Comparison of ENCODE assay signal across 21 cellular contexts in the genomic region with DNA sequence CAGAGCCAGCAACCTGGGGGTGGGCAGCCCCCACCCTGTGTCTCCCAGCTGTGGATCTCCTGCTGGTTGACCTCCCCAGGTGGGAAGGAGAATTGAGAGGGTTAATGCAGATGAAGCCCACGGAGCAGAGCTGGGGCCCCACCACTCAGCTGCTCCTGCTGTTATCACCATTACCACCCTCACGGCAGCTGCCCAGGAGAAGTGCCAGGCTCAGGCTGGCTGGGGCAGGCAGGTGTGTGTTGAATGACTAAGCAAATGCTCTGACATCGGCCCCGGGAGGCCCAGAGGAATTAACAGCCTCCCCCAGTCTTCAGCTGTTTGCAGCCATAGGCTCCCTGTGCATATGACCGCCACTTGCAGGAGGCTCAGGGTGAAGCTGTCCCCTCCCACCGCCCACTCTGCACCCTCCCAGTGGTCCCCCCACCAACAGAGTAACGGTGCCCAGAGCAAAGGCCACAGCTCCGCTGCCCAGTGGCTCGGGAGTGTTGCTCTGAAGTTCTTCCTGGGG.
DNase-seq lines count a peak whose midpoint lies in the region; ATAC-seq and TF ChIP-seq lines count a peak whose summit lies in the region.
"Had no signal": no experiment of that assay in that cellular context is flagged by ENCODE, and none has a peak within 500 bp of the region (broad histone marks: within the 10 kb centered on the region; RNA-seq: fewer than 3 reads in every experiment).

No MANE protein-coding gene starts in this region.

- peaks cover 4 to 8% of the 10 kb centered on the region in 2 donors for H3K27me3 Mint-ChIP-seq in natural killer cell treated with Interleukin-12 subunit alpha and Interleukin-12 subunit beta and Interleukin-15 and Interleukin-18, amount 100 ng/mL, for 72 hours
- H3K27me3 Mint-ChIP-seq in natural killer cell (ENCODE audit: low read depth in 2 of 2) = no peaks in the 10 kb centered on the region
- H3K27me3 Mint-ChIP-seq: B cell had no signal

- H3K36me3 ChIP-seq in adrenal gland (replicated peaks in 1 of 2) (no peaks in the 10 kb centered on the region), osteoblast (ENCODE audit: insufficient read depth, low read length) (no peaks in the 10 kb centered on the region)
- H3K36me3 ChIP-seq: left lung, tibial artery had no signal

- TF ChIP-seq POLR2A in adrenal gland (IDR thresholded peaks at IDR 0.05) = no peak

- H3K36me3 Mint-ChIP-seq in natural killer cell treated with Interleukin-12 subunit alpha and Interleukin-12 subunit beta and Interleukin-15 and Interleukin-18, amount 100 ng/mL, for 72 hours = no peaks in the 10 kb centered on the region
- H3K36me3 Mint-ChIP-seq in natural killer cell = no peaks in the 10 kb centered on the region
- H3K36me3 Mint-ChIP-seq: stimulated activated naive B cell treated with anti-CD40 and anti-IgM and Interleukin-4, amounts not matched to agents 10 μg/mL and 1 μg/mL and 100 μg/mL, for 72 hours had no signal

- no peak for ATAC-seq in natural killer cell treated with Interleukin-12 subunit alpha and Interleukin-12 subunit beta and Interleukin-15 and Interleukin-18, amount 100 ng/mL, for 72 hours
- ATAC-seq in natural killer cell = no peak
- no peak for ATAC-seq in GM19452 (IDR thresholded peaks at IDR 0.05; ENCODE audit: unreplicated experiment)
- ATAC-seq: left lung; right cardiac atrium; Right ventricle myocardium inferior; stimulated activated naive B cell treated with anti-CD40 and anti-IgM and Interleukin-4, amounts not matched to agents 10 μg/mL and 1 μg/mL and 100 μg/mL, for 72 hours had no signal

- H3K27ac ChIP-seq in adrenal gland (no peak overlapping the region), osteoblast (ENCODE audit: low read depth, low read length) (no peak overlapping the region)
- H3K27ac ChIP-seq: KMS-11, left lung, tibial artery, VCaP had no signal

- H3K27me3 ChIP-seq in adrenal gland = no peaks in the 10 kb centered on the region
- H3K27me3 ChIP-seq in osteoblast (ENCODE audit: insufficient read depth, low read length) = no peaks in the 10 kb centered on the region

- no peak overlapping the region for H3K4me3 ChIP-seq in adrenal gland
- no peak overlapping the region for H3K4me3 ChIP-seq in osteoblast (ENCODE audit: insufficient read depth, low read length)
- H3K4me3 ChIP-seq: left lung, tibial artery had no signal

- no peak overlapping the region for H3K4me2 ChIP-seq in osteoblast (ENCODE audit: insufficient read depth, low read length)
- H3K4me2 ChIP-seq: KMS-11 had no signal

- no peaks in the 10 kb centered on the region for H3K9me3 Mint-ChIP-seq in natural killer cell treated with Interleukin-12 subunit alpha and Interleukin-12 subunit beta and Interleukin-15 and Interleukin-18, amount 100 ng/mL, for 72 hours
- no peaks in the 10 kb centered on the region for H3K9me3 Mint-ChIP-seq in natural killer cell
- H3K9me3 Mint-ChIP-seq: stimulated activated naive B cell treated with anti-CD40 and anti-IgM and Interleukin-4, amounts not matched to agents 10 μg/mL and 1 μg/mL and 100 μg/mL, for 72 hours had no signal

- H3K4me1 ChIP-seq in adrenal gland (replicated peaks in 1 of 2) = no peaks in the 10 kb centered on the region
- no peaks in the 10 kb centered on the region for H3K4me1 ChIP-seq in osteoblast (ENCODE audit: insufficient read depth, low read length)
- H3K4me1 ChIP-seq: left lung, tibial artery had no signal

- peak; percentile 44 for DNase-seq in natural killer cell treated with Interleukin-12 subunit alpha and Interleukin-12 subunit beta and Interleukin-15 and Interleukin-18, amount 100 ng/mL, for 72 hours (ENCODE audit: low spot score)
- DNase-seq in natural killer cell (no peak), adrenal gland (peak in 4 of 7 donors; percentile 2 to 18 (median 2)), osteoblast (ENCODE audit: insufficient read length, low spot score, missing footprints) (peak; percentile 8), GDM1 (lab: John Stamatoyannopoulos, UW) (no peak), iPS-NIHi11 (ENCODE audit: low spot score) (no peak)
- DNase-seq: central memory CD4-positive, alpha-beta T cell; COR-L47; effector memory CD4-positive, alpha-beta T cell; NCI-H2081; NCI-H510A; nucleus accumbens; right cardiac atrium; stimulated activated naive B cell treated with anti-CD40 and anti-IgM and Interleukin-4, amounts not matched to agents 10 μg/mL and 1 μg/mL and 100 μg/mL, for 72 hours had no signal

- no peaks in the 10 kb centered on the region for H3K79me2 ChIP-seq in osteoblast (ENCODE audit: insufficient read depth, low read length)

- intact Hi-C loops in natural killer cell (cut with micrococcal nuclease) (no loop called here), adrenal gland (cut with DNase I) (no loop called here)

- no peak overlapping the region for H3K4me3 Mint-ChIP-seq in natural killer cell treated with Interleukin-12 subunit alpha and Interleukin-12 subunit beta and Interleukin-15 and Interleukin-18, amount 100 ng/mL, for 72 hours
- H3K4me3 Mint-ChIP-seq in natural killer cell = no peak overlapping the region
- H3K4me3 Mint-ChIP-seq: B cell; stimulated activated naive B cell treated with anti-CD40 and anti-IgM and Interleukin-4, amounts not matched to agents 10 μg/mL and 1 μg/mL and 100 μg/mL, for 72 hours had no signal

- H4K20me1 ChIP-seq in osteoblast (ENCODE audit: insufficient read depth, low read length) = no peaks in the 10 kb centered on the region

- WGBS in adrenal gland, 4 donors = 32 to 44% (median 41%) methylated on average over 3 to 9 of the region's 9 CpGs; no CpG with 5 or more reads in 1 of the 4 donors

- no peak overlapping the region for H3K27ac Mint-ChIP-seq in natural killer cell treated with Interleukin-12 subunit alpha and Interleukin-12 subunit beta and Interleukin-15 and Interleukin-18, amount 100 ng/mL, for 72 hours
- no peak overlapping the region for H3K27ac Mint-ChIP-seq in natural killer cell
- H3K27ac Mint-ChIP-seq: B cell; stimulated activated naive B cell treated with anti-CD40 and anti-IgM and Interleukin-4, amounts not matched to agents 10 μg/mL and 1 μg/mL and 100 μg/mL, for 72 hours had no signal

- H3K9me3 ChIP-seq in adrenal gland (replicated peaks in 1 of 3) (no peaks in the 10 kb centered on the region), osteoblast (ENCODE audit: low read depth, low read length) (no peaks in the 10 kb centered on the region)
- H3K9me3 ChIP-seq: left lung, tibial artery had no signal

- H3K4me1 Mint-ChIP-seq in natural killer cell treated with Interleukin-12 subunit alpha and Interleukin-12 subunit beta and Interleukin-15 and Interleukin-18, amount 100 ng/mL, for 72 hours (ENCODE audit: low read depth in 2 of 2) = peaks cover 0 to 9% of the 10 kb centered on the region in 2 donors
- peaks cover 0 to 10% of the 10 kb centered on the region in 2 donors for H3K4me1 Mint-ChIP-seq in natural killer cell
- H3K4me1 Mint-ChIP-seq: B cell; stimulated activated naive B cell treated with anti-CD40 and anti-IgM and Interleukin-4, amounts not matched to agents 10 μg/mL and 1 μg/mL and 100 μg/mL, for 72 hours had no signal

- TF ChIP-seq CTCF in natural killer cell (IDR thresholded peaks at IDR 0.05) (no peak), adrenal gland (IDR thresholded peaks at IDR 0.05) (no peak), osteoblast (IDR thresholded peaks at IDR 0.05; ENCODE audit: extremely low read depth, low read depth, low read length) (no peak)

- H2AFZ ChIP-seq in osteoblast (ENCODE audit: low read length) = no peak overlapping the region

Comparison
In these comparisons a context has a peak if more than half of its experiments do, and no peak if none do; other contexts are left out.
1. DNase-seq: peak in natural killer cell treated with Interleukin-12 subunit alpha and Interleukin-12 subunit beta and Interleukin-15 and Interleukin-18, amount 100 ng/mL, for 72 hours (single experiment), adrenal gland (4 of 7) and osteoblast (single experiment); none in natural killer cell (single experiment), GDM1 (single experiment) and iPS-NIHi11 (single experiment).